8 cellular contexts compared by ENCODE assay signal in the genomic region with DNA sequence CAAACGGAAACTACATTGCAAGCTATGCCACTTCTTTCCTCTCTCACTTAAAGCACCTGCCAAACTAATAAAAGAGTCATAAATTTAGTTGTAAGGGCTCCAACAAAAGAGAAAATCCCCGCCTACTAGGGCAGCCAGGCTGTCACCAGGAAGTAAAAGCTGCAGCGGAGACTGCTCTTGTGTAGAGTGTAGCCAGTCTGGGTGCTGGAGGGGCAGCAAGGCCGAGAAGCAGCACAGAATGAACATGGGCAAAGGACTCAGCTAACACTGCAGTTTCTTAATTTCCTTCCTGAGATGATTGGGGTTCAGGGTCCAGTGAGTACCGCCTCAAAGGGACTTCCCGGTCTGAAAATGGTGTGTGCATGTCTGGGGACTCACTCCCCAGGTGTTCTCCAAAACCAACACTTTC.
DNase-seq lines count a peak whose midpoint lies in the region; ATAC-seq lines count a peak whose summit lies in the region.

No MANE protein-coding gene starts in this region.

- no peaks in the 10 kb centered on the region for H3K36me3 Mint-ChIP-seq in T-helper 2 cell treated with Interferon-gamma antibody and Interleukin-4, amounts not matched to agents 5 μg/mL and 100 μg/mL, for 36 hours (ENCODE audit: low read depth)

- H3K4me1 ChIP-seq in muscle layer of colon (ENCODE audit: insufficient read depth, low read length) = peaks cover 31% of the 10 kb centered on the region
- no peaks in the 10 kb centered on the region for H3K4me1 ChIP-seq in aorta (ENCODE audit: control insufficient read depth in 1 of 2, insufficient read depth in 2 of 2, low read length in 2 of 2)

- H3K27me3 ChIP-seq in muscle layer of colon (ENCODE audit: control insufficient read depth in 1 of 2, insufficient read depth in 2 of 2, low read length in 2 of 2) (no peaks in the 10 kb centered on the region), aorta (ENCODE audit: control insufficient read depth in 1 of 2, insufficient read depth in 2 of 2, low read length in 1 of 2) (no peaks in the 10 kb centered on the region)

- peak in 4 of 6 experiments; percentile 1 to 38 (median 6) for DNase-seq in stimulated activated naive CD4-positive, alpha-beta T cell (lab: John Stamatoyannopoulos, UW)
- DNase-seq in stimulated activated naive CD4-positive, alpha-beta T cell treated with Interleukin-2 at 50 U/mL for 16 hours (lab: John Stamatoyannopoulos, UW) = no peak
- DNase-seq in MV-4-11 (lab: John Stamatoyannopoulos, UW) (peak; percentile 76), aorta (no peak), mesenteric fat pad (ENCODE audit: low spot score) (no peak)
- no peak for DNase-seq in T-helper 2 cell treated with Interferon-gamma antibody and Interleukin-4, amounts not matched to agents 5 μg/mL and 100 μg/mL, for 36 hours (ENCODE audit: low spot score)

- intact Hi-C loops in aorta (cut with DNase I) = no loop called here

- H3K27ac ChIP-seq in muscle layer of colon (ENCODE audit: low read depth, low read length) (peak overlapping the region; percentile 57), aorta (ENCODE audit: low read depth in 1 of 2, low read length in 2 of 2) (no peak overlapping the region)

- H3K36me3 ChIP-seq in muscle layer of colon (ENCODE audit: insufficient read depth, low read length) (no peaks in the 10 kb centered on the region), aorta (ENCODE audit: control insufficient read depth in 1 of 2, insufficient read depth in 2 of 2, low read length in 1 of 2) (no peaks in the 10 kb centered on the region)

- WGBS in aorta, 2 donors = 19 to 21% methylated on average over 6 of the region's 6 CpGs

- peaks cover 29% of the 10 kb centered on the region for H3K4me1 Mint-ChIP-seq in T-helper 2 cell treated with Interferon-gamma antibody and Interleukin-4, amounts not matched to agents 5 μg/mL and 100 μg/mL, for 36 hours (ENCODE audit: low read depth)

- no peak overlapping the region for H3K9ac ChIP-seq in muscle layer of colon (ENCODE audit: low read length)

- peak overlapping the region; percentile 77 for H3K4me3 Mint-ChIP-seq in T-helper 2 cell treated with Interferon-gamma antibody and Interleukin-4, amounts not matched to agents 5 μg/mL and 100 μg/mL, for 36 hours

- peak overlapping the region; percentile 78 for H3K27ac Mint-ChIP-seq in T-helper 2 cell treated with Interferon-gamma antibody and Interleukin-4, amounts not matched to agents 5 μg/mL and 100 μg/mL, for 36 hours

- H3K9me3 ChIP-seq in muscle layer of colon (ENCODE audit: low read length) (no peaks in the 10 kb centered on the region), aorta (ENCODE audit: control insufficient read depth, low read length) (no peaks in the 10 kb centered on the region)

- no peaks in the 10 kb centered on the region for H3K9me3 Mint-ChIP-seq in T-helper 2 cell treated with Interferon-gamma antibody and Interleukin-4, amounts not matched to agents 5 μg/mL and 100 μg/mL, for 36 hours

- H3K4me3 ChIP-seq in muscle layer of colon (ENCODE audit: low read depth in 1 of 2, low read length in 2 of 2) (peak overlapping the region in 1 of 2 donors; percentile 4), aorta (ENCODE audit: low read length in 2 of 2) (no peak overlapping the region)

- peaks cover 3% of the 10 kb centered on the region for H3K27me3 Mint-ChIP-seq in T-helper 2 cell treated with Interferon-gamma antibody and Interleukin-4, amounts not matched to agents 5 μg/mL and 100 μg/mL, for 36 hours (ENCODE audit: low read depth)

- peak; percentile 85 for ATAC-seq in HG02588 (IDR thresholded peaks at IDR 0.05; ENCODE audit: unreplicated experiment)
- ATAC-seq in aorta (ENCODE audit: low FRiP score) = no peak

Comparison
In these comparisons a context has a peak if more than half of its experiments do, and no peak if none do; other contexts are left out.
1. DNase-seq: peak in stimulated activated naive CD4-positive, alpha-beta T cell (4 of 6) and MV-4-11 (single experiment); none in stimulated activated naive CD4-positive, alpha-beta T cell treated with Interleukin-2 at 50 U/mL for 16 hours (single experiment), T-helper 2 cell treated with Interferon-gamma antibody and Interleukin-4, amounts not matched to agents 5 μg/mL and 100 μg/mL, for 36 hours (single experiment), aorta (0 of 2) and mesenteric fat pad (single experiment).